9 cellular contexts compared by ENCODE assay signal in the genomic region with DNA sequence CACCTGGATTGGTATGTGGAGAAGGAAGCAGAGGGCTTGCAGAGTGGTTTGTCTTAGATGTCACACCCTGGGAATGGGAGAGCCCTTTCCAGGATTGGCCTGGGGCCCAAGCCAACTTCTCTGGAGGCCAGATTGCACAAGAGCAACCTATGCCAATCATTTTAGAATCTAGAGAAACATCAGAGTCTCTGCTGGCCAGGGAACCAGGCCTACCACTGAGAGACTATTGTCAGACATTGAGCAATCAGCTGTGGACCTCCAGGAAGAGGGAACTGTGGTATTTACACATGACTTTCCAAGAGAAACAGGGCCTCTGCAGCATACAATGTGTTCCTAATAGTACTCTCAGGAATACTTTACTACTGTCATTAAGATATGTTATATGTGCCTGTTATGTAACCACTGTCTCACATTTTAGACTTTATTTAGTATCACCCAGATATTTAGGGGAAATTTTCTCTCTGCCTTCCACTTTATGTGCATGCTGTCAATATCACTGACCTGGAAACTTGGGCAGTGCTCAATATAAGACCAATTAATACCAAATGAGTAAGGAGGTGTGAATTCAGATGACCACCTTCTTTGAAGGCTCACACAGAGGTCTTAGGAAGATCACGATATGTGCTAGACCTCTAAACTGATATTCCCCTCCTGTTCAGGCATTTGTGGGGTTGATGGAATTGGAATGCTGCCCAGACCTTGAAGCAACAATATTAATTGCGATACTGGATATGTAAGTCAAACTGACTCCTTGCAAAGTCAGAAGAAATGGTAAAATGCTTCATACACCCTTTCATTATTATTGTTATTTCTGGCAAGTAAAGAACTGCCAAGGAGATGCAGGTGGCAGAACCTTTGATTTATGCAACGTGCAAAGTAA. TPM values are rescaled to one million over a fixed set of nuclear protein-coding genes. Genes with fewer than 3 reads are reported as not detected.
DNase-seq lines count a peak whose midpoint lies in the region; ATAC-seq and TF ChIP-seq lines count a peak whose summit lies in the region.
"Had no signal": no experiment of that assay in that cellular context is flagged by ENCODE, and none has a peak within 500 bp of the region (broad histone marks: within the 10 kb centered on the region; RNA-seq: fewer than 3 reads in every experiment).

No MANE protein-coding gene starts in this region.

- peak; percentile 92 for ATAC-seq in left lobe of liver
- no peak for ATAC-seq in HG02642 (IDR thresholded peaks at IDR 0.05; ENCODE audit: poor library complexity, unreplicated experiment)
- no peak for ATAC-seq in GM19452 (IDR thresholded peaks at IDR 0.05; ENCODE audit: unreplicated experiment)
- ATAC-seq: CD8-positive, alpha-beta T cell had no signal

- no peaks in the 10 kb centered on the region for H3K9me3 ChIP-seq in A673 (ENCODE audit: low read depth, low read length, poor library complexity, severe bottlenecking)
- H3K9me3 ChIP-seq in breast epithelium, result no peaks in the 10 kb centered on the region

- TF ChIP-seq CTCF in A673 (conservative IDR thresholded peaks at IDR 0.05; ENCODE audit: low read depth, low read length) (no peak), LNCaP clone FGC (IDR thresholded peaks at IDR 0.05; ENCODE audit: control insufficient read depth, extremely low read depth, insufficient read depth) (no peak), breast epithelium (IDR thresholded peaks at IDR 0.05) (no peak)

- BruUV-seq in A673 (replicated peaks; lab: Mats Ljungman, UMichigan), result no TSS peak

- DNase-seq in A673 (ENCODE audit: low spot score), result peak; percentile 46
- peak; percentile 64 for DNase-seq in LNCaP clone FGC (ENCODE audit: low read depth)
- peak; percentile 67 to 82 for DNase-seq in breast epithelium (ENCODE audit: low spot score in 2 of 2)
- peak; percentile 85 for DNase-seq in left lobe of liver (ENCODE audit: low spot score)
- DNase-seq in GOT3 (lab: John Stamatoyannopoulos, UW), result no peak
- no peak for DNase-seq in 8988T
- DNase-seq: CD8-positive, alpha-beta T cell had no signal

- intact Hi-C loops in A673 (cut with micrococcal nuclease; ENCODE audit: unreplicated experiment), result no loop called here
- intact Hi-C loops in breast epithelium (cut with DNase I; ENCODE audit: low total_unique reads), result no loop called here

- TF ChIP-seq POLR2A in breast epithelium (IDR thresholded peaks at IDR 0.05), result no peak

- no peak overlapping the region for H3K27ac ChIP-seq in A673 (ENCODE audit: low read depth, low read length, poor library complexity, severe bottlenecking)
- H3K27ac ChIP-seq in breast epithelium, result peak overlapping the region; percentile 73 to 75

- CTCF ChIA-PET in A673 (lab: Charles Lee), result no interaction called here

- H3K4me3 ChIP-seq in A673 (ENCODE audit: low read depth, low read length, poor library complexity, severe bottlenecking) (no peak overlapping the region), LNCaP clone FGC (ENCODE audit: low read depth, low read length) (no peak overlapping the region), breast epithelium (no peak overlapping the region)

- no peaks in the 10 kb centered on the region for H3K36me3 ChIP-seq in A673 (ENCODE audit: insufficient read depth, low read length, poor library complexity, severe bottlenecking)
- H3K36me3 ChIP-seq in breast epithelium, result no peaks in the 10 kb centered on the region

- H3K27me3 ChIP-seq in A673 (replicated peaks; ENCODE audit: insufficient read depth, low read depth, low read length, poor library complexity) (no peaks in the 10 kb centered on the region), breast epithelium (no peaks in the 10 kb centered on the region)

- POLR2A ChIA-PET in A673 (lab: Charles Lee; ENCODE audit: low non-redundant PET), result no interaction called here

- H3K4me1 ChIP-seq in A673 (ENCODE audit: insufficient read depth, low read length, poor library complexity, severe bottlenecking), result peaks cover 7% of the 10 kb centered on the region
- peaks cover 0 to 12% of the 10 kb centered on the region in 2 donors for H3K4me1 ChIP-seq in breast epithelium

RNA-seq across cellular contexts. Expression of a gene that starts 20.5 kb away (rescaled TPM):
- total RNA-seq in A673 (2021) (0.32 and 0.57 TPM in 2 replicates), breast epithelium (100 to 1,000 TPM in 1 of 3 donors, 10 to 100 TPM in 1, 1 to 10 TPM in 1; 4.0 to 192 (median 53.4) TPM), left lobe of liver (2.3 TPM)

RNA-seq across cellular contexts. Expression of a gene that starts 50.9 kb away (rescaled TPM):
- total RNA-seq in A673 (2021) (9.7 and 9.8 TPM in 2 replicates), breast epithelium (10 to 100 TPM; 11.7 to 21.7 (median 16.1) TPM), left lobe of liver (5.7 TPM)

Comparison
In these comparisons a context has a peak if more than half of its experiments do, and no peak if none do; other contexts are left out.
1. DNase-seq: peak in A673 (single experiment), LNCaP clone FGC (single experiment), breast epithelium (2 of 2) and left lobe of liver (single experiment); none in GOT3 (single experiment) and 8988T (single experiment).